ENCODE assay signal across 14 cellular contexts in the genomic region with DNA sequence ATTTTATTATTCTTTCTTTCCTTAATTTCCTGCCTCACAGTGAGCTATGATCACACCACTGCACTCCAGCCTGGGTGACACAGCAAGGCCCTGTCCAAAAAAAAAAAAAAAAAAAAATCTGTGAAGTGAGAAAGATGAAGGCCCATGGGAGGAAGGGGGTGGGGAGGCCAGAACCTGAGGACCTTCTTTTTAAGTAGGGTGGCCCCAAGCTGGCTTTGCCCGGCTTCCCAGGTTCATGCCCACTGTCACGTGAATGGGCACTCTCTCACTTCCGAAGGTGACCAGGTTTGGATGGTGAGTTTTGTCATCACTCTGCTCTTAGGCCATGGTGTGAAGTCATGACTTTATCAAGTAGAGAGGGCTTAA.
DNase-seq lines count a peak whose midpoint lies in the region; ATAC-seq and TF ChIP-seq lines count a peak whose summit lies in the region.
"Had no signal": no experiment of that assay in that cellular context is flagged by ENCODE, and none has a peak within 500 bp of the region (broad histone marks: within the 10 kb centered on the region; RNA-seq: fewer than 3 reads in every experiment).

No MANE protein-coding gene starts in this region.

- 83 to 94% methylated on average over 1 to 3 of the region's 3 CpGs for WGBS in esophagus squamous epithelium, 2 donors

- H3K9ac ChIP-seq in mucosa of stomach (ENCODE audit: low read length): peak overlapping the region; percentile 48
- peak overlapping the region in 1 of 2 donors; percentile 6 for H3K9ac ChIP-seq in stomach smooth muscle (ENCODE audit: low read length in 2 of 2)

- peaks cover 0 to 46% (median 0%) of the 10 kb centered on the region in 4 donors for H3K27me3 ChIP-seq in esophagus squamous epithelium
- H3K27me3 ChIP-seq in mucosa of stomach (ENCODE audit: control insufficient read depth, insufficient read depth, low read length): peaks cover 22% of the 10 kb centered on the region
- H3K27me3 ChIP-seq in stomach smooth muscle (ENCODE audit: control insufficient read depth in 1 of 2, insufficient read depth in 2 of 2, low read length in 2 of 2): peaks cover 17% of the 10 kb centered on the region in 2 donors

- no peak for TF ChIP-seq POLR2A in esophagus squamous epithelium (IDR thresholded peaks at IDR 0.05)

- no peak for TF ChIP-seq CTCF in HFFc6 (IDR thresholded peaks at IDR 0.05)
- TF ChIP-seq CTCF in esophagus squamous epithelium (IDR thresholded peaks at IDR 0.05): no peak

- H3K4me3 ChIP-seq in esophagus squamous epithelium (peak overlapping the region in 1 of 4 donors; percentile 75), mucosa of stomach (ENCODE audit: low read length) (no peak overlapping the region), stomach smooth muscle (ENCODE audit: low read length in 2 of 2) (peak overlapping the region in 1 of 2 donors; percentile 63)

- intact Hi-C loops in esophagus squamous epithelium (cut with DNase I): no loop called here

- H3K9me3 ChIP-seq in esophagus squamous epithelium: peaks cover 0 to 31% (median 11%) of the 10 kb centered on the region in 3 donors
- H3K9me3 ChIP-seq in mucosa of stomach (ENCODE audit: control insufficient read depth, low read length): no peaks in the 10 kb centered on the region
- H3K9me3 ChIP-seq in stomach smooth muscle (ENCODE audit: control insufficient read depth in 2 of 2, low read length in 2 of 2): peaks cover 0 to 4% of the 10 kb centered on the region in 2 donors

- in situ Hi-C loops in ACHN (cut with HindIII; ENCODE audit: low pct_ligation_motif_present, low pct_unique_long_range_greater_than_20kb, low sequenced_read_pairs): no loop called here

- peaks cover 15% of the 10 kb centered on the region for H3K27me3 Mint-ChIP-seq in HFFc6 (ENCODE audit: insufficient read depth)

- H3K4me1 Mint-ChIP-seq in HFFc6 (ENCODE audit: low read depth): peaks cover 31% of the 10 kb centered on the region
- H3K4me1 Mint-ChIP-seq: stimulated activated memory B cell treated with anti-CD40 and anti-IgM and Interleukin-4, amounts not matched to agents 10 μg/mL and 1 μg/mL and 100 μg/mL, for 72 hours; T-helper 17 cell had no signal

- no peak overlapping the region for H3K4me3 Mint-ChIP-seq in HFFc6
- H3K4me3 Mint-ChIP-seq: stimulated activated memory B cell treated with anti-CD40 and anti-IgM and Interleukin-4, amounts not matched to agents 10 μg/mL and 1 μg/mL and 100 μg/mL, for 72 hours had no signal

- ATAC-seq in GM21526 (IDR thresholded peaks at IDR 0.05; ENCODE audit: low FRiP score, unreplicated experiment) (no peak), HG03432 (IDR thresholded peaks at IDR 0.05; ENCODE audit: unreplicated experiment) (no peak)
- ATAC-seq: stimulated activated memory B cell treated with anti-CD40 and anti-IgM and Interleukin-4, amounts not matched to agents 10 μg/mL and 1 μg/mL and 100 μg/mL, for 72 hours; T-helper 17 cell had no signal

- H3K4me1 ChIP-seq in esophagus squamous epithelium (peaks cover 4 to 40% (median 9%) of the 10 kb centered on the region in 3 donors), mucosa of stomach (ENCODE audit: control insufficient read depth, insufficient read depth, low read length) (peaks cover 4% of the 10 kb centered on the region), stomach smooth muscle (ENCODE audit: control insufficient read depth, insufficient read depth, low read length) (peaks cover 8% of the 10 kb centered on the region)

- peaks cover 17% of the 10 kb centered on the region for H3K9me3 Mint-ChIP-seq in HFFc6

- H3K27ac ChIP-seq in esophagus squamous epithelium: peak overlapping the region; percentile 54 to 91 (median 79)
- peak overlapping the region; percentile 46 for H3K27ac ChIP-seq in stomach smooth muscle (ENCODE audit: low read length)

- no peak for DNase-seq in HFFc6
- no peak for DNase-seq in esophagus squamous epithelium (lab: John Stamatoyannopoulos, UW)
- no peak for DNase-seq in ACHN
- no peak for DNase-seq in HT-29 (ENCODE audit: low spot score)
- DNase-seq: amygdala, midbrain, NCI-H446 treated with DMSO at 0.1 percent for 48 hours, occipital lobe, T-helper 17 cell had no signal

- no peaks in the 10 kb centered on the region; the same call in 1 of the 2 replicates for H3K36me3 Mint-ChIP-seq in HFFc6 (ENCODE audit: low read depth)

- H3K36me3 ChIP-seq in esophagus squamous epithelium: no peaks in the 10 kb centered on the region
- no peaks in the 10 kb centered on the region for H3K36me3 ChIP-seq in mucosa of stomach (ENCODE audit: control insufficient read depth, insufficient read depth, low read length)
- H3K36me3 ChIP-seq in stomach smooth muscle (ENCODE audit: control insufficient read depth in 2 of 2, insufficient read depth in 2 of 2, low read length in 2 of 2): no peaks in the 10 kb centered on the region

- H3K27ac Mint-ChIP-seq in HFFc6: peak overlapping the region; percentile 33; the same call in 1 of the 2 replicates
- H3K27ac Mint-ChIP-seq: stimulated activated memory B cell treated with anti-CD40 and anti-IgM and Interleukin-4, amounts not matched to agents 10 μg/mL and 1 μg/mL and 100 μg/mL, for 72 hours; T-helper 17 cell had no signal
